1 cellular context compared by ENCODE assay signal in the genomic region with DNA sequence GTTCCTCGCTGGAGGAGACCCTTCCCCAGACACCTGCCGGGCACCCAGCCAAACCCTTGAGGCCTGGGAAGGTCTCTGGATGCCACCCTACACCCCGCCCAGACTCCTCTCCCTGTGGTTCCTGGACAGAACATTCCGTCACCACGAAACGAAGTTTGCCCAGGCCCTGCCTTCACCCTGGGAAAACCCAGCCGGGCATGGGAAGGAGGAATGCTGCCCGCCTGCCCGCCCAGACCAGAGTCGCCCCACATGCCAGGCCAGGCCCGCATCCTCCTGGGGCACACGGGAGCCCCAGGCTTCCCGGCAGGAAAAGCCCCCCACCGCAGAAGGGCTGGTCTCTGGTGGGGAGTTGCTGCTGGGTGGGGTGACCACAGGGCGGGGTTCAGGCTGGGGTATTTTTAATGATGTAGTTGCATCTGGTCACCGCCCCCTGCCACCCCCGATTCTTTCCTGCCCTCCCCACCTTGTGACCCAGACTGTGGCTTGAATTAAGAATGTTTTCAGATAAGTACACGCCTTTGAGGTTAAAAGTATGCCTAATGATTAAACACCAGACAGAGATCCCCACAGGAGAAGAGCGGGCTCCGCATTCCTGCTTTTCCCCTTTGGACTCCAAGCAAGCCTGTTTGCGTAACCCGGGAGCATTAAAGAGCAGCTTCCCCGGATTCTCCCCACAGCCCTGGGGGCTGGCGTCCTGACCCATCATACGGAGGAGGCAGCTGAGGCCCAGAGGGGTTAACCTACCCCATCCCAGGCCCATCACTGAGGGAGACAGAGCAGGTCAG.
TF ChIP-seq lines count a peak whose summit lies in the region.

No MANE protein-coding gene starts in this region.

TF ChIP-seq in HepG2, 621 proteins besides CTCF, POLR2A, EP300 and RAD21 (continued from another document and continues in another):
- TF ChIP-seq, protein P1, sequence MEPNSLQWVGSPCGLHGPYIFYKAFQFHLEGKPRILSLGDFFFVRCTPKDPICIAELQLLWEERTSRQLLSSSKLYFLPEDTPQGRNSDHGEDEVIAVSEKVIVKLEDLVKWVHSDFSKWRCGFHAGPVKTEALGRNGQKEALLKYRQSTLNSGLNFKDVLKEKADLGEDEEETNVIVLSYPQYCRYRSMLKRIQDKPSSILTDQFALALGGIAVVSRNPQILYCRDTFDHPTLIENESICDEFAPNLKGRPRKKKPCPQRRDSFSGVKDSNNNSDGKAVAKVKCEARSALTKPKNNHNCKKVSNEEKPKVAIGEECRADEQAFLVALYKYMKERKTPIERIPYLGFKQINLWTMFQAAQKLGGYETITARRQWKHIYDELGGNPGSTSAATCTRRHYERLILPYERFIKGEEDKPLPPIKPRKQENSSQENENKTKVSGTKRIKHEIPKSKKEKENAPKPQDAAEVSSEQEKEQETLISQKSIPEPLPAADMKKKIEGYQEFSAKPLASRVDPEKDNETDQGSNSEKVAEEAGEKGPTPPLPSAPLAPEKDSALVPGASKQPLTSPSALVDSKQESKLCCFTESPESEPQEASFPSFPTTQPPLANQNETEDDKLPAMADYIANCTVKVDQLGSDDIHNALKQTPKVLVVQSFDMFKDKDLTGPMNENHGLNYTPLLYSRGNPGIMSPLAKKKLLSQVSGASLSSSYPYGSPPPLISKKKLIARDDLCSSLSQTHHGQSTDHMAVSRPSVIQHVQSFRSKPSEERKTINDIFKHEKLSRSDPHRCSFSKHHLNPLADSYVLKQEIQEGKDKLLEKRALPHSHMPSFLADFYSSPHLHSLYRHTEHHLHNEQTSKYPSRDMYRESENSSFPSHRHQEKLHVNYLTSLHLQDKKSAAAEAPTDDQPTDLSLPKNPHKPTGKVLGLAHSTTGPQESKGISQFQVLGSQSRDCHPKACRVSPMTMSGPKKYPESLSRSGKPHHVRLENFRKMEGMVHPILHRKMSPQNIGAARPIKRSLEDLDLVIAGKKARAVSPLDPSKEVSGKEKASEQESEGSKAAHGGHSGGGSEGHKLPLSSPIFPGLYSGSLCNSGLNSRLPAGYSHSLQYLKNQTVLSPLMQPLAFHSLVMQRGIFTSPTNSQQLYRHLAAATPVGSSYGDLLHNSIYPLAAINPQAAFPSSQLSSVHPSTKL (CRISPR knock-in tag; IDR thresholded peaks at IDR 0.05) = peak; percentile 60
- TF ChIP-seq MED1 (CRISPR knock-in tag; IDR thresholded peaks at IDR 0.05) (peak; percentile 51; the same call in 1 of the 2 replicates), TCF7 (IDR thresholded peaks at IDR 0.05; ENCODE audit: low read depth) (peak; percentile 65), TMF1 (CRISPR knock-in tag; IDR thresholded peaks at IDR 0.05; ENCODE audit: low read depth) (no peak), ZNF790 (CRISPR knock-in tag; IDR thresholded peaks at IDR 0.05; ENCODE audit: borderline replicate concordance) (0 out of 2 replicates have a peak, but pooled peaks have one; percentile 29), PITX1 (CRISPR knock-in tag; IDR thresholded peaks at IDR 0.05) (peak; percentile 74; the same call in 1 of the 2 replicates), RBFOX2 (IDR thresholded peaks at IDR 0.05; ENCODE audit: low read depth, low read length) (no peak), TEAD3 (CRISPR knock-in tag; optimal IDR thresholded peaks at IDR 0.05; ENCODE audit: borderline replicate concordance) (peak; percentile 90), FOXJ3 (CRISPR knock-in tag; IDR thresholded peaks at IDR 0.05; ENCODE audit: borderline replicate concordance) (no peak), ZNF263 (CRISPR knock-in tag; IDR thresholded peaks at IDR 0.05) (peak; percentile 53; the same call in 1 of the 2 replicates), POLR2AphosphoS5 (IDR thresholded peaks at IDR 0.05; ENCODE audit: low read depth, low read length) (peak; percentile 53; the same call in 1 of the 2 replicates), THAP11 (CRISPR knock-in tag; IDR thresholded peaks at IDR 0.05) (0 out of 2 replicates have a peak, but pooled peaks have one; percentile 17), CCAR2 (optimal IDR thresholded peaks at IDR 0.05; ENCODE audit: low read depth, low read length) (no peak), ZNF652 (CRISPR knock-in tag; IDR thresholded peaks at IDR 0.05; ENCODE audit: borderline replicate concordance, low read depth) (peak; percentile 37; the same call in 1 of the 2 replicates), MTF2 (CRISPR knock-in tag; IDR thresholded peaks at IDR 0.05; ENCODE audit: borderline replicate concordance) (no peak), MTA1 (CRISPR knock-in tag; IDR thresholded peaks at IDR 0.05; ENCODE audit: borderline replicate concordance) (peak; percentile 59; the same call in 1 of the 2 replicates), HNF4A (CRISPR knock-in tag; IDR thresholded peaks at IDR 0.05) (peak; percentile 91), MAZ (IDR thresholded peaks at IDR 0.05; ENCODE audit: borderline replicate concordance, low read depth, low read length) (0 out of 2 replicates have a peak, but pooled peaks have one; percentile 24), MAZ (CRISPR knock-in tag; IDR thresholded peaks at IDR 0.05; ENCODE audit: low read depth) (no peak; the same call in 1 of the 2 replicates), ZNF331 (CRISPR knock-in tag; IDR thresholded peaks at IDR 0.05) (peak; percentile 59; the same call in 1 of the 2 replicates), ZNF629 (CRISPR knock-in tag; conservative IDR thresholded peaks at IDR 0.05) (peak; percentile 99), GATAD2A (CRISPR knock-in tag; IDR thresholded peaks at IDR 0.05) (peak; percentile 77), ZNF782 (CRISPR knock-in tag; IDR thresholded peaks at IDR 0.05; ENCODE audit: borderline replicate concordance) (no peak; the same call in 1 of the 2 replicates), NPAS2 (CRISPR knock-in tag; IDR thresholded peaks at IDR 0.05; ENCODE audit: borderline replicate concordance) (no peak), SKI (IDR thresholded peaks at IDR 0.05; ENCODE audit: partially characterized antibody) (peak; percentile 58), ATM (IDR thresholded peaks at IDR 0.05; ENCODE audit: borderline replicate concordance) (no peak), NFKB2 (CRISPR knock-in tag; IDR thresholded peaks at IDR 0.05; ENCODE audit: borderline replicate concordance) (0 out of 2 replicates have a peak, but pooled peaks have one; percentile 69), PHF21A (CRISPR knock-in tag; IDR thresholded peaks at IDR 0.05) (peak; percentile 79), HOXA3 (CRISPR knock-in tag; IDR thresholded peaks at IDR 0.05) (peak; percentile 55), YEATS4 (CRISPR knock-in tag; IDR thresholded peaks at IDR 0.05; ENCODE audit: borderline replicate concordance) (peak; percentile 74), RBM39 (IDR thresholded peaks at IDR 0.05; ENCODE audit: low read depth, low read length, poor library complexity, severe bottlenecking) (no peak), RARA (CRISPR knock-in tag; IDR thresholded peaks at IDR 0.05) (peak; percentile 61), NR2F2 (IDR thresholded peaks at IDR 0.05; ENCODE audit: borderline replicate concordance, low read depth) (peak; percentile 35; the same call in 1 of the 2 replicates), ZKSCAN8 (CRISPR knock-in tag; IDR thresholded peaks at IDR 0.05; ENCODE audit: borderline replicate concordance) (0 out of 2 replicates have a peak, but pooled peaks have one; percentile 21), MEF2D (CRISPR knock-in tag; IDR thresholded peaks at IDR 0.05) (peak; percentile 19; the same call in 1 of the 2 replicates)
- TF ChIP-seq, protein P2, sequence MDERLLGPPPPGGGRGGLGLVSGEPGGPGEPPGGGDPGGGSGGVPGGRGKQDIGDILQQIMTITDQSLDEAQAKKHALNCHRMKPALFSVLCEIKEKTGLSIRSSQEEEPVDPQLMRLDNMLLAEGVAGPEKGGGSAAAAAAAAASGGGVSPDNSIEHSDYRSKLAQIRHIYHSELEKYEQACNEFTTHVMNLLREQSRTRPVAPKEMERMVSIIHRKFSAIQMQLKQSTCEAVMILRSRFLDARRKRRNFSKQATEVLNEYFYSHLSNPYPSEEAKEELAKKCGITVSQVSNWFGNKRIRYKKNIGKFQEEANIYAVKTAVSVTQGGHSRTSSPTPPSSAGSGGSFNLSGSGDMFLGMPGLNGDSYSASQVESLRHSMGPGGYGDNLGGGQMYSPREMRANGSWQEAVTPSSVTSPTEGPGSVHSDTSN (CRISPR knock-in tag; IDR thresholded peaks at IDR 0.05) = no peak
- TF ChIP-seq, protein P3, sequence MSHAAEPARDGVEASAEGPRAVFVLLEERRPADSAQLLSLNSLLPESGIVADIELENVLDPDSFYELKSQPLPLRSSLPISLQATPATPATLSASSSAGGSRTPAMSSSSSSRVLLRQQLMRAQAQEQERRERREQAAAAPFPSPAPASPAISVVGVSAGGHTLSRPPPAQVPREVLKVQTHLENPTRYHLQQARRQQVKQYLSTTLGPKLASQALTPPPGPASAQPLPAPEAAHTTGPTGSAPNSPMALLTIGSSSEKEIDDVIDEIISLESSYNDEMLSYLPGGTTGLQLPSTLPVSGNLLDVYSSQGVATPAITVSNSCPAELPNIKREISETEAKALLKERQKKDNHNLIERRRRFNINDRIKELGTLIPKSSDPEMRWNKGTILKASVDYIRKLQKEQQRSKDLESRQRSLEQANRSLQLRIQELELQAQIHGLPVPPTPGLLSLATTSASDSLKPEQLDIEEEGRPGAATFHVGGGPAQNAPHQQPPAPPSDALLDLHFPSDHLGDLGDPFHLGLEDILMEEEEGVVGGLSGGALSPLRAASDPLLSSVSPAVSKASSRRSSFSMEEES (CRISPR knock-in tag; IDR thresholded peaks at IDR 0.05) = peak; percentile 34; the same call in 1 of the 2 replicates
- TF ChIP-seq, protein P4, sequence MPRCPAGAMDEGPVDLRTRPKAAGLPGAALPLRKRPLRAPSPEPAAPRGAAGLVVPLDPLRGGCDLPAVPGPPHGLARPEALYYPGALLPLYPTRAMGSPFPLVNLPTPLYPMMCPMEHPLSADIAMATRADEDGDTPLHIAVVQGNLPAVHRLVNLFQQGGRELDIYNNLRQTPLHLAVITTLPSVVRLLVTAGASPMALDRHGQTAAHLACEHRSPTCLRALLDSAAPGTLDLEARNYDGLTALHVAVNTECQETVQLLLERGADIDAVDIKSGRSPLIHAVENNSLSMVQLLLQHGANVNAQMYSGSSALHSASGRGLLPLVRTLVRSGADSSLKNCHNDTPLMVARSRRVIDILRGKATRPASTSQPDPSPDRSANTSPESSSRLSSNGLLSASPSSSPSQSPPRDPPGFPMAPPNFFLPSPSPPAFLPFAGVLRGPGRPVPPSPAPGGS (CRISPR knock-in tag; IDR thresholded peaks at IDR 0.05) = 0 out of 2 replicates have a peak, but pooled peaks have one; percentile 16
- TF ChIP-seq, protein P5, sequence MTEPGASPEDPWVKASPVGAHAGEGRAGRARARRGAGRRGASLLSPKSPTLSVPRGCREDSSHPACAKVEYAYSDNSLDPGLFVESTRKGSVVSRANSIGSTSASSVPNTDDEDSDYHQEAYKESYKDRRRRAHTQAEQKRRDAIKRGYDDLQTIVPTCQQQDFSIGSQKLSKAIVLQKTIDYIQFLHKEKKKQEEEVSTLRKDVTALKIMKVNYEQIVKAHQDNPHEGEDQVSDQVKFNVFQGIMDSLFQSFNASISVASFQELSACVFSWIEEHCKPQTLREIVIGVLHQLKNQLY (CRISPR knock-in tag; IDR thresholded peaks at IDR 0.05) = 0 out of 2 replicates have a peak, but pooled peaks have one; percentile 23
- TF ChIP-seq, protein P6, sequence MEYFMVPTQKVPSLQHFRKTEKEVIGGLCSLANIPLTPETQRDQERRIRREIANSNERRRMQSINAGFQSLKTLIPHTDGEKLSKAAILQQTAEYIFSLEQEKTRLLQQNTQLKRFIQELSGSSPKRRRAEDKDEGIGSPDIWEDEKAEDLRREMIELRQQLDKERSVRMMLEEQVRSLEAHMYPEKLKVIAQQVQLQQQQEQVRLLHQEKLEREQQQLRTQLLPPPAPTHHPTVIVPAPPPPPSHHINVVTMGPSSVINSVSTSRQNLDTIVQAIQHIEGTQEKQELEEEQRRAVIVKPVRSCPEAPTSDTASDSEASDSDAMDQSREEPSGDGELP (IDR thresholded peaks at IDR 0.05; ENCODE audit: borderline replicate concordance, low read depth) = peak; percentile 27; the same call in 1 of the 2 replicates
- TF ChIP-seq, protein P7, sequence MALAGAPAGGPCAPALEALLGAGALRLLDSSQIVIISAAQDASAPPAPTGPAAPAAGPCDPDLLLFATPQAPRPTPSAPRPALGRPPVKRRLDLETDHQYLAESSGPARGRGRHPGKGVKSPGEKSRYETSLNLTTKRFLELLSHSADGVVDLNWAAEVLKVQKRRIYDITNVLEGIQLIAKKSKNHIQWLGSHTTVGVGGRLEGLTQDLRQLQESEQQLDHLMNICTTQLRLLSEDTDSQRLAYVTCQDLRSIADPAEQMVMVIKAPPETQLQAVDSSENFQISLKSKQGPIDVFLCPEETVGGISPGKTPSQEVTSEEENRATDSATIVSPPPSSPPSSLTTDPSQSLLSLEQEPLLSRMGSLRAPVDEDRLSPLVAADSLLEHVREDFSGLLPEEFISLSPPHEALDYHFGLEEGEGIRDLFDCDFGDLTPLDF (CRISPR knock-in tag; IDR thresholded peaks at IDR 0.05) = 0 out of 2 replicates have a peak, but pooled peaks have one; percentile 33
- TF ChIP-seq, protein P8, sequence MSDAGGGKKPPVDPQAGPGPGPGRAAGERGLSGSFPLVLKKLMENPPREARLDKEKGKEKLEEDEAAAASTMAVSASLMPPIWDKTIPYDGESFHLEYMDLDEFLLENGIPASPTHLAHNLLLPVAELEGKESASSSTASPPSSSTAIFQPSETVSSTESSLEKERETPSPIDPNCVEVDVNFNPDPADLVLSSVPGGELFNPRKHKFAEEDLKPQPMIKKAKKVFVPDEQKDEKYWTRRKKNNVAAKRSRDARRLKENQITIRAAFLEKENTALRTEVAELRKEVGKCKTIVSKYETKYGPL (CRISPR knock-in tag; IDR thresholded peaks at IDR 0.05) = 0 out of 2 replicates have a peak, but pooled peaks have one; percentile 38
- TF ChIP-seq, protein P9, sequence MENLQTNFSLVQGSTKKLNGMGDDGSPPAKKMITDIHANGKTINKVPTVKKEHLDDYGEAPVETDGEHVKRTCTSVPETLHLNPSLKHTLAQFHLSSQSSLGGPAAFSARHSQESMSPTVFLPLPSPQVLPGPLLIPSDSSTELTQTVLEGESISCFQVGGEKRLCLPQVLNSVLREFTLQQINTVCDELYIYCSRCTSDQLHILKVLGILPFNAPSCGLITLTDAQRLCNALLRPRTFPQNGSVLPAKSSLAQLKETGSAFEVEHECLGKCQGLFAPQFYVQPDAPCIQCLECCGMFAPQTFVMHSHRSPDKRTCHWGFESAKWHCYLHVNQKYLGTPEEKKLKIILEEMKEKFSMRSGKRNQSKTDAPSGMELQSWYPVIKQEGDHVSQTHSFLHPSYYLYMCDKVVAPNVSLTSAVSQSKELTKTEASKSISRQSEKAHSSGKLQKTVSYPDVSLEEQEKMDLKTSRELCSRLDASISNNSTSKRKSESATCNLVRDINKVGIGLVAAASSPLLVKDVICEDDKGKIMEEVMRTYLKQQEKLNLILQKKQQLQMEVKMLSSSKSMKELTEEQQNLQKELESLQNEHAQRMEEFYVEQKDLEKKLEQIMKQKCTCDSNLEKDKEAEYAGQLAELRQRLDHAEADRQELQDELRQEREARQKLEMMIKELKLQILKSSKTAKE (CRISPR knock-in tag; IDR thresholded peaks at IDR 0.05; ENCODE audit: borderline replicate concordance) = 0 out of 2 replicates have a peak, but pooled peaks have one; percentile 40
- TF ChIP-seq, protein P10, sequence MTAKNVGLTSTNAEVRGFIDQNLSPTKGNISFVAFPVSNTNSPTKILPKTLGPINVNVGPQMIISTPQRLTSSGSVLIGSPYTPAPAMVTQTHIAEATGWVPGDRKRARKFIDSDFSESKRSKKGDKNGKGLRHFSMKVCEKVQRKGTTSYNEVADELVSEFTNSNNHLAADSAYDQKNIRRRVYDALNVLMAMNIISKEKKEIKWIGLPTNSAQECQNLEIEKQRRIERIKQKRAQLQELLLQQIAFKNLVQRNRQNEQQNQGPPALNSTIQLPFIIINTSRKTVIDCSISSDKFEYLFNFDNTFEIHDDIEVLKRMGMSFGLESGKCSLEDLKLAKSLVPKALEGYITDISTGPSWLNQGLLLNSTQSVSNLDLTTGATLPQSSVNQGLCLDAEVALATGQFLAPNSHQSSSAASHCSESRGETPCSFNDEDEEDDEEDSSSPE (CRISPR knock-in tag; IDR thresholded peaks at IDR 0.05) = peak; percentile 43; the same call in 1 of the 2 replicates
